16 cellular contexts compared by ENCODE assay signal in the genomic region with DNA sequence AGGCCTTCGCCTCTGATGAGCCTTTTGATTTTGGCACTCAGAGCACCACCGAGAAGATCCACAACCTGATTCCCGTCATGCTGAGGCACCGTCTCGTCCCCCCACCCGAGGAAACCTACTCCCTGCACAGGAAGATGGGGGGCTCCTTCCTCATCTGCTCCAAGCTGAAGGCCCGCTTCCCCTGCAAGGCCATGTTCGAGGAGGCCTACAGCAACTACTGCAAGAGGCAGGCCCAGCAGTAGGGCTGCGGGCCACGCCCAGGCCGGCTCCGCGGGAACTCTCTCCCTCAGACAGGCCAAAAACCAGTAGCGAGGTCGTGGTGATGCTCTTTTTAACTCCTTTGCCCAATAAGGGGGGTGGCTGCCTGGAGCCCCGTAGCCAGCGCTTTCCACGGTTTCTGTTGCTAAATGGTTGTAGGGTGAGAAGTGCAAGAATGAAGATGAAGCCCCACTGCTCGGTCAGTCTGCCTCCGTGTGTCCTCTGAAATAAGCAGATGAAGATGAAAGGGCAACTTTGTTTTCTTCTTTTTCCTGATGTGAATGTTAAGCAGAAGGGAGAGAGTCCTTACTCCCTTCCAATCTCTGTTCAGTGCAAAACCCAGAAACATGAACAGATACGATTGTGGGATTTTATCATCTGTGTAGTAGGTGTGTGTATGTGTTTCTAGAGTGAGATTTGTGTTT. TPM values are rescaled to one million over a fixed set of nuclear protein-coding genes. Genes with fewer than 3 reads are reported as not detected.
DNase-seq lines count a peak whose midpoint lies in the region; ATAC-seq, FAIRE-seq and TF ChIP-seq lines count a peak whose summit lies in the region.
"Had no signal": no experiment of that assay in that cellular context is flagged by ENCODE, and none has a peak within 500 bp of the region (broad histone marks: within the 10 kb centered on the region; RNA-seq: fewer than 3 reads in every experiment).

No MANE protein-coding gene starts in this region.

- DNase-seq in HepG2 (ENCODE audit: low spot score) (no peak), right lobe of liver (no peak), esophagus muscularis mucosa (ENCODE audit: extremely low spot score) (peak; percentile 80), posterior vena cava (ENCODE audit: low spot score) (peak; percentile 78), A673 (ENCODE audit: low spot score) (no peak), islet precursor cell (no peak)
- DNase-seq: activated CD8-positive, alpha-beta memory T cell treated with anti-CD3 and anti-CD28 coated beads, Interleukin-2, amount 50 U/mL, for 48 hours; activated naive CD4-positive, alpha-beta T cell treated with anti-CD3 and anti-CD28 coated beads for 36 hours; effector CD4-positive, alpha-beta T cell; NCI-H2081; NCI-H774; stimulated activated CD4-positive, alpha-beta T cell treated with anti-CD3 and anti-CD28 coated beads, Interleukin-2, amount 100 ng/mL, for 48 hours had no signal

- peaks cover 20 to 45% of the 10 kb centered on the region in 2 experiments; a peak in 4 of 5 replicates for H3K36me3 ChIP-seq in HepG2 (replicated peaks in 1 of 2; ENCODE audit: control insufficient read depth in 1 of 2, insufficient read depth in 2 of 2, low read length in 2 of 2)
- H3K36me3 ChIP-seq in right lobe of liver, result peaks cover 0 to 52% (median 19%) of the 10 kb centered on the region in 4 donors
- peaks cover 25 to 69% (median 63%) of the 10 kb centered on the region in 4 donors for H3K36me3 ChIP-seq in esophagus muscularis mucosa
- no peaks in the 10 kb centered on the region for H3K36me3 ChIP-seq in A673 (ENCODE audit: insufficient read depth, low read length, poor library complexity, severe bottlenecking)
- peaks cover 0 to 68% of the 10 kb centered on the region in 2 donors for H3K36me3 ChIP-seq in gastroesophageal sphincter

- CTCF ChIA-PET in HepG2 (lab: Yijun Ruan, JAX; ENCODE audit: low intra/inter-chr PET ratio, low total read pairs), result no interaction called here
- CTCF ChIA-PET in A673 (lab: Charles Lee), result no interaction called here

- H3K4me1 ChIP-seq in HepG2 (ENCODE audit: insufficient read depth, low read length) (peaks cover 35% of the 10 kb centered on the region), right lobe of liver (peaks cover 0 to 23% (median 3%) of the 10 kb centered on the region in 4 donors), esophagus muscularis mucosa (peaks cover 43 to 58% (median 52%) of the 10 kb centered on the region in 4 donors), A673 (ENCODE audit: insufficient read depth, low read length, poor library complexity, severe bottlenecking) (no peaks in the 10 kb centered on the region), gastroesophageal sphincter (peaks cover 0 to 50% (median 6%) of the 10 kb centered on the region in 3 donors)

- in situ Hi-C loops in HepG2 (cut with HindIII; ENCODE audit: extremely low pct_ligation_motif_present, low pct_unique_long_range_greater_than_20kb), result no loop called here

- no peaks in the 10 kb centered on the region for H4K20me1 ChIP-seq in HepG2 (ENCODE audit: insufficient read depth, low read length)

- H3K4me2 ChIP-seq in HepG2 (ENCODE audit: low read depth, low read length), result no peak overlapping the region

- H3K9me3 ChIP-seq in HepG2 (ENCODE audit: low read length) (no peaks in the 10 kb centered on the region), right lobe of liver (no peaks in the 10 kb centered on the region), esophagus muscularis mucosa (no peaks in the 10 kb centered on the region), A673 (ENCODE audit: low read depth, low read length, poor library complexity, severe bottlenecking) (no peaks in the 10 kb centered on the region), gastroesophageal sphincter (no peaks in the 10 kb centered on the region)
- H3K9me3 ChIP-seq: upper lobe of left lung had no signal

- no peak overlapping the region for H3K9ac ChIP-seq in HepG2 (ENCODE audit: insufficient read depth, low read depth, low read length)

- no peaks in the 10 kb centered on the region for H3K79me2 ChIP-seq in HepG2 (ENCODE audit: insufficient read depth, low read length)

- no peak for TF ChIP-seq CTCF in HepG2 (CRISPR knock-in tag; IDR thresholded peaks at IDR 0.05)
- no peak for TF ChIP-seq CTCF in right lobe of liver (IDR thresholded peaks at IDR 0.05)
- no peak for TF ChIP-seq CTCF in esophagus muscularis mucosa (IDR thresholded peaks at IDR 0.05)
- no peak for TF ChIP-seq CTCF in A673 (conservative IDR thresholded peaks at IDR 0.05; ENCODE audit: low read depth, low read length)
- no peak for TF ChIP-seq CTCF in gastroesophageal sphincter (IDR thresholded peaks at IDR 0.05)

- ATAC-seq in HepG2 (no peak), right lobe of liver (no peak), GM21723 (IDR thresholded peaks at IDR 0.05; ENCODE audit: unreplicated experiment) (no peak), gastroesophageal sphincter (no peak)
- ATAC-seq: natural killer cell treated with Interleukin-12 subunit alpha and Interleukin-12 subunit beta and Interleukin-15 and Interleukin-18, amount 100 ng/mL, for 72 hours had no signal

- H3K27me3 ChIP-seq in HepG2 (ENCODE audit: control insufficient read depth in 1 of 2, insufficient read depth in 2 of 2, low read length in 2 of 2), result no peaks in the 10 kb centered on the region
- H3K27me3 ChIP-seq in right lobe of liver, result no peaks in the 10 kb centered on the region
- H3K27me3 ChIP-seq in esophagus muscularis mucosa, result no peaks in the 10 kb centered on the region
- no peaks in the 10 kb centered on the region for H3K27me3 ChIP-seq in A673 (replicated peaks; ENCODE audit: insufficient read depth, low read depth, low read length, poor library complexity)
- no peaks in the 10 kb centered on the region for H3K27me3 ChIP-seq in gastroesophageal sphincter
- H3K27me3 ChIP-seq: upper lobe of left lung had no signal

- no peak for FAIRE-seq in HepG2 (lab: Jason Lieb, UNC)

- no peak overlapping the region for H3K27ac ChIP-seq in HepG2 (ENCODE audit: extremely low read length, insufficient read depth, low read length)
- H3K27ac ChIP-seq in right lobe of liver, result no peak overlapping the region
- peak overlapping the region in 3 of 4 donors; percentile 3 to 81 (median 10) for H3K27ac ChIP-seq in esophagus muscularis mucosa (replicated peaks in 1 of 4)
- no peak overlapping the region for H3K27ac ChIP-seq in A673 (ENCODE audit: low read depth, low read length, poor library complexity, severe bottlenecking)
- peak overlapping the region in 2 of 4 donors; percentile 75 to 80 for H3K27ac ChIP-seq in gastroesophageal sphincter

- H3K4me3 ChIP-seq in HepG2 (replicated peaks in 1 of 3; ENCODE audit: insufficient read depth in 1 of 3, low read depth in 2 of 3, low read length in 3 of 3), result no peak overlapping the region
- no peak overlapping the region for H3K4me3 ChIP-seq in right lobe of liver
- H3K4me3 ChIP-seq in esophagus muscularis mucosa, result no peak overlapping the region
- H3K4me3 ChIP-seq in A673 (ENCODE audit: low read depth, low read length, poor library complexity, severe bottlenecking), result no peak overlapping the region
- H3K4me3 ChIP-seq in gastroesophageal sphincter, result no peak overlapping the region
- H3K4me3 ChIP-seq: upper lobe of left lung had no signal

- POLR2A ChIA-PET in HepG2 (lab: Yijun Ruan, JAX) (no interaction called here), A673 (lab: Charles Lee; ENCODE audit: low non-redundant PET) (no interaction called here)

- TF ChIP-seq RAD21 in HepG2 (CRISPR knock-in tag; IDR thresholded peaks at IDR 0.05), result no peak

- intact Hi-C loops in HepG2 (cut with micrococcal nuclease; ENCODE audit: unreplicated experiment), result no loop called here
- intact Hi-C loops in right lobe of liver (cut with DNase I), result no loop called here
- intact Hi-C loops in esophagus muscularis mucosa (cut with DNase I), result no loop called here
- intact Hi-C loops in posterior vena cava (cut with DNase I), result loop anchor here in 1 of 2 donors (2.0 kb wide), 1 partner anchor 34 kb away; no protein-coding TSS in a partner anchor
- intact Hi-C loops in A673 (cut with micrococcal nuclease; ENCODE audit: unreplicated experiment), result no loop called here

- BruUV-seq in HepG2 (replicated peaks; lab: Mats Ljungman, UMichigan) (TSS peak; percentile 58), A673 (replicated peaks; lab: Mats Ljungman, UMichigan) (no TSS peak)

- TF ChIP-seq EP300 in HepG2 (IDR thresholded peaks at IDR 0.05; ENCODE audit: low read depth in 2 of 2, low read length in 2 of 2) (no peak), HepG2 (CRISPR knock-in tag; IDR thresholded peaks at IDR 0.05; ENCODE audit: borderline replicate concordance) (no peak), esophagus muscularis mucosa (IDR thresholded peaks at IDR 0.05) (no peak), gastroesophageal sphincter (IDR thresholded peaks at IDR 0.05) (no peak)

- TF ChIP-seq POLR2A in HepG2 (IDR thresholded peaks at IDR 0.05; ENCODE audit: insufficient read depth in 1 of 2, low read depth in 2 of 2, low read length in 2 of 2) (no peak), right lobe of liver (IDR thresholded peaks at IDR 0.05) (no peak), esophagus muscularis mucosa (IDR thresholded peaks at IDR 0.05; ENCODE audit: low read depth) (no peak), gastroesophageal sphincter (IDR thresholded peaks at IDR 0.05) (no peak)

- no peak overlapping the region for H2AFZ ChIP-seq in HepG2 (ENCODE audit: low read length)

- 96% methylated on average over 21 of the region's 21 CpGs for WGBS in HepG2 (ENCODE audit: low lambda C conversion rate)
- 58% methylated on average over 2 of the region's 21 CpGs for WGBS in right lobe of liver (ENCODE audit: insufficient coverage, low coverage, low lambda C conversion rate, missing lambda C conversion rate)
- WGBS in esophagus muscularis mucosa, result 87% methylated on average over 21 of the region's 21 CpGs
- WGBS in gastroesophageal sphincter (ENCODE audit: low coverage in 1 of 2), 2 donors, result 68 to 79% methylated on average over 3 to 7 of the region's 21 CpGs

RNA-seq across cellular contexts. Expression of a gene that starts 46.5 kb away (rescaled TPM):
- total RNA-seq in HepG2 (2016; rRNA removed; fragmentation: Illumina TruSeq; extraction: Trizol) (63.3 and 88.7 TPM in 2 replicates), right lobe of liver (10 to 100 TPM; 51.6 to 78.1 (median 69.6) TPM), esophagus muscularis mucosa (100 to 1,000 TPM in 1 of 4 donors, 10 to 100 TPM in 3; 73.1 to 118 (median 80.9) TPM), posterior vena cava (10 to 100 TPM; 15.4 to 21.1 TPM), A673 (2021) (7.7 and 10.0 TPM in 2 replicates), gastroesophageal sphincter (10 to 100 TPM; 53.2 to 94.0 (median 80.8) TPM)
- 25.9 and 28.8 TPM in 2 replicates for total RNA-seq in HepG2 (2016; cell fraction: cytosol; rRNA removed; fragmentation: Illumina TruSeq; extraction: Trizol; ENCODE audit: low read depth)
- 60.2 and 93.0 TPM in 2 replicates for total RNA-seq in HepG2 (2016; cell fraction: insoluble cytoplasmic fraction; rRNA removed; fragmentation: Illumina TruSeq; extraction: Trizol)
- 26.6 and 26.8 TPM in 2 replicates for total RNA-seq in HepG2 (2016; cell fraction: membrane; rRNA removed; fragmentation: Illumina TruSeq; extraction: Trizol)
- total RNA-seq in HepG2 (2016; cell fraction: nucleus; rRNA removed; fragmentation: Illumina TruSeq; extraction: Trizol), result 66.7 and 69.0 TPM in 2 replicates
- 60.4 and 72.2 TPM in 2 replicates for polyA plus RNA-seq in HepG2 (2011; rRNA removed)
- polyA plus RNA-seq in HepG2 (2011; cell fraction: cytosol; rRNA removed), result 53.6 and 65.9 TPM in 2 replicates
- polyA plus RNA-seq in HepG2 (2011; cell fraction: nucleus; rRNA removed), result 117 and 151 TPM in 2 replicates
- polyA plus RNA-seq in HepG2 (2012), result 69.4 and 75.0 TPM in 2 replicates
- 6.0 and 6.9 TPM in 2 replicates for polyA plus RNA-seq in HepG2 (2016; cell fraction: cytosol; fragmentation: Illumina TruSeq; extraction: Trizol; ENCODE audit: low read depth)
- 55.2 and 65.3 TPM in 2 replicates for polyA plus RNA-seq in HepG2 (2016; cell fraction: insoluble cytoplasmic fraction; fragmentation: Illumina TruSeq; extraction: Trizol; ENCODE audit: low read depth)
- polyA plus RNA-seq in HepG2 (2016; cell fraction: membrane; fragmentation: Illumina TruSeq; extraction: Trizol; ENCODE audit: low read depth), result 14.1 and 15.8 TPM in 2 replicates
- polyA plus RNA-seq in HepG2 (2016; cell fraction: nucleus; fragmentation: Illumina TruSeq; extraction: Trizol; ENCODE audit: insufficient read depth, low read depth), result 146 and 150 TPM in 2 replicates
- 30.4 and 75.1 TPM in 2 replicates for polyA minus RNA-seq in HepG2 (2011; rRNA and poly(A)+ RNA removed; ENCODE audit: low replicate concordance)
- 31.1 and 31.3 TPM in 2 replicates for polyA minus RNA-seq in HepG2 (2011; cell fraction: cytosol; rRNA and poly(A)+ RNA removed)
- polyA minus RNA-seq in HepG2 (2011; cell fraction: nucleus; rRNA and poly(A)+ RNA removed), result 28.2 and 38.1 TPM in 2 replicates

Comparison
In these comparisons a context has a peak if more than half of its experiments do, and no peak if none do; other contexts are left out.
1. DNase-seq: peak in esophagus muscularis mucosa (single experiment) and posterior vena cava (single experiment); none in HepG2 (single experiment), right lobe of liver (0 of 3), A673 (single experiment) and islet precursor cell (single experiment).
2. H3K27ac ChIP-seq: peak in esophagus muscularis mucosa (3 of 4); none in HepG2 (single experiment), right lobe of liver (0 of 3) and A673 (single experiment).